ENCODE assay signal across 10 cellular contexts in the genomic region with DNA sequence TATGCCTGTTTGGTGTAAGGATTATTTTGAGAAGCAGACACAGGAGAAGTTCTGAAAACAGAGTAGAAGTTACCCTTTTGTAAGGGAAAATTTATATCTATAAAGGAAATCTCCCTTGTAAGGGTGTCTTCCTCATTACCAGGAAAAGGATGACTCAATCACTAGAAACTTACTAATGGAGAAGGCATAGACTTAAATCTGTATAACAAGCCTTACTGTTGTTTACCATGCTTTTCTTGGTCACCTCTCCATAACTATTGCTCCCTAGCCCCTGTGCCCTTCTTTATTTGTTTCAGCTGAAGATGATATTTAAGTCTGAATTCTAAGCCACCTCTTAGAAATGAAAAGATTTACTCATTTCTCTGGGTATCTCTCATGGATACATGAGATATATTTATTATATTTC.
DNase-seq lines count a peak whose midpoint lies in the region; ATAC-seq, FAIRE-seq and TF ChIP-seq lines count a peak whose summit lies in the region.
"Had no signal": no experiment of that assay in that cellular context is flagged by ENCODE, and none has a peak within 500 bp of the region (broad histone marks: within the 10 kb centered on the region; RNA-seq: fewer than 3 reads in every experiment).

No MANE protein-coding gene starts in this region.

- peaks cover 82% of the 10 kb centered on the region for H3K4me1 ChIP-seq in CD4-positive, alpha-beta memory T cell (ENCODE audit: insufficient read depth, low read length)
- peaks cover 14 to 26% (median 20%) of the 10 kb centered on the region in 4 donors for H3K4me1 ChIP-seq in esophagus muscularis mucosa

- CTCF ChIA-PET in CD4-positive, alpha-beta memory T cell (lab: Charles Lee; ENCODE audit: partially characterized antibody) = no interaction called here

- no peak overlapping the region for H3K27ac ChIP-seq in CD4-positive, alpha-beta memory T cell (ENCODE audit: low read depth, low read length)
- no peak overlapping the region for H3K27ac ChIP-seq in esophagus muscularis mucosa (replicated peaks in 1 of 4)
- H3K27ac ChIP-seq: adrenal gland had no signal

- peak; percentile 50 to 54 for ATAC-seq in activated naive CD4-positive, alpha-beta T cell treated with anti-CD3 and anti-CD28 coated beads, Interleukin-2, amount 50 U/mL, for 72 hours

- H3K4me3 Mint-ChIP-seq in CD4-positive, alpha-beta memory T cell = peak overlapping the region in 6 of 8 donors; percentile 26 to 59 (median 46)

- POLR2A ChIA-PET in CD4-positive, alpha-beta memory T cell (lab: Charles Lee; ENCODE audit: partially characterized antibody) = no interaction called here

- FAIRE-seq in H54 (lab: Jason Lieb, UNC) = no peak

- peaks cover 6 to 16% of the 10 kb centered on the region in 2 donors for H3K36me3 Mint-ChIP-seq in CD4-positive, alpha-beta memory T cell
- H3K36me3 Mint-ChIP-seq in activated naive CD4-positive, alpha-beta T cell treated with anti-CD3 and anti-CD28 coated beads, Interleukin-2, amount 50 U/mL, for 72 hours = peaks cover 0 to 46% of the 10 kb centered on the region in 2 donors

- no peaks in the 10 kb centered on the region for H3K9me3 Mint-ChIP-seq in CD4-positive, alpha-beta memory T cell
- H3K9me3 Mint-ChIP-seq in activated naive CD4-positive, alpha-beta T cell treated with anti-CD3 and anti-CD28 coated beads, Interleukin-2, amount 50 U/mL, for 72 hours = peaks cover 0 to 2% of the 10 kb centered on the region in 2 donors

- H3K27me3 Mint-ChIP-seq in CD4-positive, alpha-beta memory T cell = no peaks in the 10 kb centered on the region

- no peak for DNase-seq in CD4-positive, alpha-beta memory T cell
- DNase-seq in LHCN-M2 (ENCODE audit: low read depth) = peak; percentile 12
- DNase-seq in activated naive CD4-positive, alpha-beta T cell treated with anti-CD3 and anti-CD28 coated beads, Interleukin-2, amount 50 U/mL, for 72 hours (ENCODE audit: low spot score in 2 of 2) = no peak
- DNase-seq in kidney tubule cell (ENCODE audit: low spot score) = peak; percentile 31
- no peak for DNase-seq in H54 (ENCODE audit: insufficient read length, low spot score)
- no peak for DNase-seq in esophagus muscularis mucosa (ENCODE audit: extremely low spot score)
- no peak for DNase-seq in epidermal melanocyte (ENCODE audit: insufficient read length, low spot score)
- no peak for DNase-seq in NCI-H446 (lab: John Stamatoyannopoulos, UW)
- DNase-seq: adrenal gland; stimulated activated CD4-positive, alpha-beta T cell treated with anti-CD3 and anti-CD28 coated beads, Interleukin-1b, Interleukin-23, amount 100 ng/mL, for 48 hours had no signal

- H3K4me1 Mint-ChIP-seq in CD4-positive, alpha-beta memory T cell = peaks cover 61 to 89% (median 75%) of the 10 kb centered on the region in 4 donors

- TF ChIP-seq EP300 in esophagus muscularis mucosa (IDR thresholded peaks at IDR 0.05) = no peak

- TF ChIP-seq POLR2A in H54 (IDR thresholded peaks at IDR 0.05; ENCODE audit: low read depth, low read length) (no peak), esophagus muscularis mucosa (IDR thresholded peaks at IDR 0.05; ENCODE audit: low read depth) (no peak)

- H3K4me3 ChIP-seq in CD4-positive, alpha-beta memory T cell (ENCODE audit: low read length in 2 of 2) = no peak overlapping the region
- H3K4me3 ChIP-seq in esophagus muscularis mucosa = no peak overlapping the region
- H3K4me3 ChIP-seq: adrenal gland had no signal

- no peaks in the 10 kb centered on the region for H3K27me3 ChIP-seq in CD4-positive, alpha-beta memory T cell (ENCODE audit: insufficient read depth, low read length)
- H3K27me3 ChIP-seq in esophagus muscularis mucosa = no peaks in the 10 kb centered on the region
- H3K27me3 ChIP-seq: adrenal gland had no signal

- H3K36me3 ChIP-seq in CD4-positive, alpha-beta memory T cell (ENCODE audit: insufficient read depth, low read length) = no peaks in the 10 kb centered on the region
- H3K36me3 ChIP-seq in esophagus muscularis mucosa = no peaks in the 10 kb centered on the region
- H3K36me3 ChIP-seq: adrenal gland had no signal

- peak overlapping the region in 6 of 7 donors; percentile 44 to 94 (median 74) for H3K27ac Mint-ChIP-seq in CD4-positive, alpha-beta memory T cell
- H3K27ac Mint-ChIP-seq in activated naive CD4-positive, alpha-beta T cell treated with anti-CD3 and anti-CD28 coated beads, Interleukin-2, amount 50 U/mL, for 72 hours = peak overlapping the region; percentile 90 to 100

- intact Hi-C loops in CD4-positive, alpha-beta memory T cell (cut with micrococcal nuclease) = loop anchor here (10.0 kb wide), 1 partner anchor 52 kb away; no protein-coding TSS in a partner anchor
- intact Hi-C loops in esophagus muscularis mucosa (cut with DNase I) = no loop called here

- no peak for TF ChIP-seq CTCF in esophagus muscularis mucosa (IDR thresholded peaks at IDR 0.05)

- no peaks in the 10 kb centered on the region for H3K9me3 ChIP-seq in CD4-positive, alpha-beta memory T cell (ENCODE audit: control insufficient read depth in 1 of 2, low read length in 2 of 2)
- H3K9me3 ChIP-seq in esophagus muscularis mucosa = no peaks in the 10 kb centered on the region
- H3K9me3 ChIP-seq: adrenal gland had no signal

Comparison
In these comparisons a context has a peak if more than half of its experiments do, and no peak if none do; other contexts are left out.
1. DNase-seq: peak in LHCN-M2 (single experiment) and kidney tubule cell (single experiment); none in CD4-positive, alpha-beta memory T cell (0 of 5), activated naive CD4-positive, alpha-beta T cell treated with anti-CD3 and anti-CD28 coated beads, Interleukin-2, amount 50 U/mL, for 72 hours (0 of 2), H54 (single experiment), esophagus muscularis mucosa (single experiment), epidermal melanocyte (single experiment) and NCI-H446 (0 of 2).